ENCODE assay signal across 9 cellular contexts in the genomic region with DNA sequence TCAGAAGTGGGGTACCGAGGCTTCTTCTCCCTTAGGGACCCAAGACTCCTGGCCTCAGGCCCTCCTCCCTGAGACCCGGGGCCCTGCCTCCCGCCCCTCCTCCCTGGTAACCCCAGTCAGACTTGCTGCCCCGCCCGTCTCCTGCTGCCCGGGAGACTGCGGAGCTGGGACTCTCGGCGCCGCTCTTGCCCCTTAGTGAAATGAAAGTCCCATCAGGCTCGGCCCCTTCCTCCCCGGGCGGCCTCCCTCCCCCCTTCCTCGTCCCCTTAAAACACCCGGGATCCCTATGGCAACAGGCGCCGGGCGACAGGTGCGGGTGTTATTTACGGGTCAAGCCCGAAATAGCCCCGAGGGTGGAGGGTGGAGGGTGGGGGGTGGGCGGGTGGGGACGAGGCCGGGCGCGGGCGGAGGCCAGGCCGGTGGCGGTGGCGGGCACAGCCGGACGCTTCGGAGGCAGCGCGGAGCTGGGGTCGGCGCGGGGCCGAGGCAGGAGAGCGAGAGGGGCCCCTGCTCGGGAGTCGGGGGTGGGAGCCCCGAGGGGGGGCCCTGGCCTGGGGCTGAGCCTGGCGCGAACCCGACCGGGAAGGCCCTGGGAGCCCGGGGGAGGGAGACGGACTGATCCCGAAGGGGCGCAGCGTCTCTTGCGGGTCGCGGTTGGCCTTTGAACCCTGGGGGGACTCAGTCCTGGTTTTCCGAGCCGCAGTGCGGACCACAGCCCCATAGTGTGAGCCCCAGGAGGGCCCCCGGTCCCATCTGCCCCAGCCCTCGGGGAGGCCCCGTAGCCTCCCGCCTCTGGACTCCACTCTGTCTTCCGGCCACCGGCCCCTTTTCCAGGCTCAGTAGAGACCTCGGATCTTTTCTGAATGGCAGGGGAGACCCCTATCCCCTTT. TPM values are rescaled to one million over a fixed set of nuclear protein-coding genes. Genes with fewer than 3 reads are reported as not detected.
A peak's percentile ranks its signal among the peaks of the same experiment; 100 is the strongest.
DNase-seq lines count a peak whose midpoint lies in the region; ATAC-seq and TF ChIP-seq lines count a peak whose summit lies in the region.
"Had no signal": no experiment of that assay in that cellular context is flagged by ENCODE, and none has a peak within 500 bp of the region (broad histone marks: within the 10 kb centered on the region; RNA-seq: fewer than 3 reads in every experiment).

A gene with protein sequence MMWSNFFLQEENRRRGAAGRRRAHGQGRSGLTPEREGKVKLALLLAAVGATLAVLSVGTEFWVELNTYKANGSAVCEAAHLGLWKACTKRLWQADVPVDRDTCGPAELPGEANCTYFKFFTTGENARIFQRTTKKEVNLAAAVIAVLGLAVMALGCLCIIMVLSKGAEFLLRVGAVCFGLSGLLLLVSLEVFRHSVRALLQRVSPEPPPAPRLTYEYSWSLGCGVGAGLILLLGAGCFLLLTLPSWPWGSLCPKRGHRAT (plus strand): TSS at position 414 of the 890 bp plus-strand sequence. CDS start 1,241 bp downstream, outside the sequence.

- BruUV-seq in OCI-LY7 (replicated peaks; lab: Mats Ljungman, UMichigan) = no TSS peak

- H3K79me2 ChIP-seq in GM23248 (ENCODE audit: insufficient read depth) = no peaks in the 10 kb centered on the region
- H3K79me2 ChIP-seq in OCI-LY7 (ENCODE audit: insufficient read depth, low read depth, low read length) = no peaks in the 10 kb centered on the region

- H2AFZ ChIP-seq in GM23248 (no peak within 1 kb of the TSS), OCI-LY7 (ENCODE audit: low read length) (peak within 1 kb of the TSS; percentile 19; the same call in 1 of the 2 replicates)

- ATAC-seq in activated CD8-positive, alpha-beta memory T cell treated with anti-CD3 and anti-CD28 coated beads, Interleukin-2, amount 10 ng/mL, durations not matched to agents 7 days and 5 days = no peak
- ATAC-seq in GM21526 (IDR thresholded peaks at IDR 0.05; ENCODE audit: low FRiP score, unreplicated experiment) (no peak), T-cell (replicated peaks in 1 of 4) (no peak)
- ATAC-seq: body of pancreas had no signal

- no peaks in the 10 kb centered on the region for H3K36me3 Mint-ChIP-seq in activated CD8-positive, alpha-beta memory T cell treated with anti-CD3 and anti-CD28 coated beads, Interleukin-2, amount 10 ng/mL, durations not matched to agents 7 days and 5 days
- H3K36me3 Mint-ChIP-seq in T-cell = no peaks in the 10 kb centered on the region

- H3K27me3 ChIP-seq in GM23248 (replicated peaks; ENCODE audit: insufficient read depth) = peaks cover 10% of the 10 kb centered on the region

- POLR2A ChIA-PET in OCI-LY7 (lab: Charles Lee) = interaction anchor here (0.6 kb wide), 1 partner anchor 103 kb away, joined by 3 read pairs; no protein-coding TSS in a partner anchor
- POLR2A ChIA-PET in T-cell (lab: Charles Lee) = no interaction called here

- intact Hi-C loops in OCI-LY7 (cut with micrococcal nuclease; ENCODE audit: unreplicated experiment) = no loop called here

- H3K27ac Mint-ChIP-seq in activated CD8-positive, alpha-beta memory T cell treated with anti-CD3 and anti-CD28 coated beads, Interleukin-2, amount 10 ng/mL, durations not matched to agents 7 days and 5 days = no peak within 1 kb of the TSS
- no peak within 1 kb of the TSS for H3K27ac Mint-ChIP-seq in T-cell

- no peak for TF ChIP-seq CTCF in OCI-LY7 (conservative IDR thresholded peaks at IDR 0.05; ENCODE audit: low read length)
- no peak for TF ChIP-seq CTCF in foreskin fibroblast (IDR thresholded peaks at IDR 0.05; ENCODE audit: low read depth, low read length)

- DNase-seq in GM23248 = peak; percentile 32
- DNase-seq in OCI-LY7 (ENCODE audit: low spot score) = peak; percentile 81
- DNase-seq in foreskin fibroblast = peak in 1 of 2 donors; percentile 49
- no peak for DNase-seq in skeletal muscle cell (ENCODE audit: low read depth)
- no peak for DNase-seq in activated CD8-positive, alpha-beta memory T cell treated with anti-CD3 and anti-CD28 coated beads, Interleukin-2, amount 10 ng/mL, durations not matched to agents 7 days and 5 days
- DNase-seq in T-cell = no peak
- DNase-seq in mucosa of gallbladder (ENCODE audit: low spot score) = no peak

- H3K4me2 ChIP-seq in GM23248 (ENCODE audit: unreplicated experiment) (peak within 1 kb of the TSS; percentile 7), OCI-LY7 (ENCODE audit: low read length) (peak within 1 kb of the TSS; percentile 66)

- H3K27me3 Mint-ChIP-seq in activated CD8-positive, alpha-beta memory T cell treated with anti-CD3 and anti-CD28 coated beads, Interleukin-2, amount 10 ng/mL, durations not matched to agents 7 days and 5 days = peaks cover 26% of the 10 kb centered on the region
- H3K27me3 Mint-ChIP-seq in T-cell = peaks cover 46 to 53% of the 10 kb centered on the region in 2 donors

- H3K4me1 Mint-ChIP-seq in activated CD8-positive, alpha-beta memory T cell treated with anti-CD3 and anti-CD28 coated beads, Interleukin-2, amount 10 ng/mL, durations not matched to agents 7 days and 5 days = no peaks in the 10 kb centered on the region
- peaks cover 3 to 12% (median 5%) of the 10 kb centered on the region in 3 donors for H3K4me1 Mint-ChIP-seq in T-cell

- whole genome bisulfite sequencing in GM23248 (ENCODE audit: low coverage in 1 of 2, low lambda C conversion rate in 2 of 2, missing lambda C conversion rate in 2 of 2), 2 experiments = 8 to 10% methylated on average over 24 to 65 of the region's 66 CpGs

- H3K27ac ChIP-seq in GM23248 (no peak within 1 kb of the TSS), OCI-LY7 (ENCODE audit: low read depth, low read length, poor library complexity, severe bottlenecking) (peak within 1 kb of the TSS; percentile 37)
- H3K27ac ChIP-seq: body of pancreas had no signal

- H3K9ac ChIP-seq in GM23248 = no peak within 1 kb of the TSS

- no peak within 1 kb of the TSS; the same call in 1 of the 2 replicates for H3K4me3 ChIP-seq in GM23248
- peak within 1 kb of the TSS; percentile 63 for H3K4me3 ChIP-seq in OCI-LY7 (ENCODE audit: low read depth, low read length, poor library complexity, severe bottlenecking)
- H3K4me3 ChIP-seq in foreskin fibroblast (ENCODE audit: low read depth in 1 of 2, low read length in 2 of 2) = peak within 1 kb of the TSS; percentile 20 to 39
- H3K4me3 ChIP-seq in skeletal muscle cell (ENCODE audit: low read depth, low read length) = peak within 1 kb of the TSS; percentile 33

- in situ Hi-C loops in GM23248 (cut with MboI) = no loop called here

- H3K4me3 Mint-ChIP-seq in activated CD8-positive, alpha-beta memory T cell treated with anti-CD3 and anti-CD28 coated beads, Interleukin-2, amount 10 ng/mL, durations not matched to agents 7 days and 5 days = no peak within 1 kb of the TSS
- peak within 1 kb of the TSS in 1 of 3 donors; percentile 75 for H3K4me3 Mint-ChIP-seq in T-cell

- H3K4me1 ChIP-seq in GM23248 (ENCODE audit: insufficient read depth) (peaks cover 3% of the 10 kb centered on the region; the same call in 1 of the 2 replicates), OCI-LY7 (ENCODE audit: insufficient read depth, low read length, poor library complexity, severe bottlenecking) (peaks cover 16% of the 10 kb centered on the region)

- H3K9me3 ChIP-seq in GM23248 (ENCODE audit: low read depth) = no peaks in the 10 kb centered on the region
- H3K9me3 ChIP-seq in OCI-LY7 (ENCODE audit: low read length) = no peaks in the 10 kb centered on the region
- H3K9me3 ChIP-seq: body of pancreas had no signal

- H3K9me2 ChIP-seq in GM23248 (ENCODE audit: insufficient read depth) (no peaks in the 10 kb centered on the region), OCI-LY7 (ENCODE audit: insufficient read depth, low read length) (no peaks in the 10 kb centered on the region)

- H3K9me3 Mint-ChIP-seq in activated CD8-positive, alpha-beta memory T cell treated with anti-CD3 and anti-CD28 coated beads, Interleukin-2, amount 10 ng/mL, durations not matched to agents 7 days and 5 days (ENCODE audit: low read depth) = no peaks in the 10 kb centered on the region
- H3K9me3 Mint-ChIP-seq in T-cell = no peaks in the 10 kb centered on the region

- H4K20me1 ChIP-seq in GM23248 (ENCODE audit: insufficient read depth) (no peaks in the 10 kb centered on the region), OCI-LY7 (ENCODE audit: insufficient read depth, low read length) (no peaks in the 10 kb centered on the region)

- CTCF ChIA-PET in OCI-LY7 (lab: Charles Lee; ENCODE audit: unreplicated experiment) (no interaction called here), T-cell (lab: Charles Lee) (no interaction called here)
- CTCF ChIA-PET in activated CD8-positive, alpha-beta memory T cell treated with anti-CD3 and anti-CD28 coated beads, Interleukin-2, amount 10 ng/mL, durations not matched to agents 7 days and 5 days (lab: Charles Lee) = no interaction called here

- 0 out of 2 replicates have a peak, but pooled peaks cover 7% of the 10 kb centered on the region for H3F3A ChIP-seq in GM23248 (ENCODE audit: insufficient read depth)

- no peaks in the 10 kb centered on the region for H3K36me3 ChIP-seq in GM23248 (ENCODE audit: low read depth)
- H3K36me3 ChIP-seq in OCI-LY7 (ENCODE audit: insufficient read depth, low read length) = no peaks in the 10 kb centered on the region

RNA-seq across cellular contexts. Expression of the gene that starts here (rescaled TPM):
- not detected in 2 replicates for total RNA-seq in GM23248 (2014; rRNA removed; shearing (Covaris generic))
- not detected in 2 replicates for polyA plus RNA-seq in GM23248 (2016; fragmentation: Nextera tagmentation; extraction: Ambion mirVana)
- total RNA-seq in OCI-LY7 (2014; rRNA removed; shearing (Covaris generic)) = 4.9 and 5.9 TPM in 2 replicates
- total RNA-seq in OCI-LY7 (2022) (1.2 and 1.8 TPM in 2 replicates), T-cell (not detected), mucosa of gallbladder (not detected)
- not detected for total RNA-seq in activated CD8-positive, alpha-beta memory T cell treated with anti-CD3 and anti-CD28 coated beads, Interleukin-2, amount 10 ng/mL, durations not matched to agents 7 days and 5 days
- total RNA-seq: body of pancreas had no signal

Comparison
In these comparisons a context has a peak if more than half of its experiments do, and no peak if none do; other contexts are left out.
1. Peak in DNase-seq and H3K4me2 ChIP-seq in GM23248; RNA of the gene not detected or under 1 TPM.